ENCODE assay signal across 12 cellular contexts in genomic region chr2:20035961-20036666, GRCh38. TPM values are rescaled to one million over a fixed set of nuclear protein-coding genes. Genes with fewer than 3 reads are reported as not detected.
A peak's percentile ranks its signal among the peaks of the same experiment; 100 is the strongest.
DNase-seq lines count a peak whose midpoint lies in the region; ATAC-seq and TF ChIP-seq lines count a peak whose summit lies in the region.
"Had no signal": no experiment of that assay in that cellular context is flagged by ENCODE, and none has a peak within 500 bp of the region (broad histone marks: within the 10 kb centered on the region; RNA-seq: fewer than 3 reads in every experiment).

No MANE protein-coding gene starts in this region.

- H4K20me1 ChIP-seq in osteoblast (ENCODE audit: insufficient read depth, low read length) (peaks cover 43% of the 10 kb centered on the region), Karpas-422 (ENCODE audit: insufficient read depth, low read depth, low read length) (no peaks in the 10 kb centered on the region)

- H3K4me1 Mint-ChIP-seq in activated naive CD8-positive, alpha-beta T cell treated with anti-CD3 and anti-CD28 coated beads, Interleukin-2, amount 50 U/mL, for 24 hours, result peaks cover 6% of the 10 kb centered on the region

- peaks cover 53% of the 10 kb centered on the region for H3K36me3 Mint-ChIP-seq in activated naive CD8-positive, alpha-beta T cell treated with anti-CD3 and anti-CD28 coated beads, Interleukin-2, amount 50 U/mL, for 24 hours (ENCODE audit: low read depth)

- H3K4me3 Mint-ChIP-seq in activated naive CD8-positive, alpha-beta T cell treated with anti-CD3 and anti-CD28 coated beads, Interleukin-2, amount 50 U/mL, for 24 hours, result no peak overlapping the region

- H3K27ac Mint-ChIP-seq in activated naive CD8-positive, alpha-beta T cell treated with anti-CD3 and anti-CD28 coated beads, Interleukin-2, amount 50 U/mL, for 24 hours, result peak overlapping the region; percentile 46

- H3K27ac ChIP-seq in osteoblast (ENCODE audit: low read depth, low read length) (peak overlapping the region; percentile 24), Karpas-422 (ENCODE audit: low read length) (no peak overlapping the region)
- H3K27ac ChIP-seq: A549 had no signal

- H3K36me3 ChIP-seq in osteoblast (ENCODE audit: insufficient read depth, low read length) (peaks cover 96% of the 10 kb centered on the region), Karpas-422 (ENCODE audit: insufficient read depth, low read length) (peaks cover 65% of the 10 kb centered on the region)

- ATAC-seq in HG03565 (IDR thresholded peaks at IDR 0.05; ENCODE audit: unreplicated experiment), result peak; percentile 55
- no peak for ATAC-seq in activated naive CD8-positive, alpha-beta T cell treated with anti-CD3 and anti-CD28 coated beads, Interleukin-2, amount 50 U/mL, for 24 hours

- no peak for TF ChIP-seq POLR2A in erythroblast (IDR thresholded peaks at IDR 0.05; ENCODE audit: low read length)

- H3K4me3 ChIP-seq in osteoblast (ENCODE audit: insufficient read depth, low read length) (no peak overlapping the region), Karpas-422 (ENCODE audit: low read length) (no peak overlapping the region)
- H3K4me3 ChIP-seq: A549, upper lobe of left lung had no signal

- TF ChIP-seq CTCF in osteoblast (IDR thresholded peaks at IDR 0.05; ENCODE audit: extremely low read depth, low read depth, low read length), result no peak

- H3K4me2 ChIP-seq in osteoblast (ENCODE audit: insufficient read depth, low read length), result no peak overlapping the region
- no peak overlapping the region for H3K4me2 ChIP-seq in Karpas-422 (ENCODE audit: low read depth, low read length, poor library complexity, severe bottlenecking)
- H3K4me2 ChIP-seq: A549 had no signal

- H3K9ac ChIP-seq in Karpas-422 (ENCODE audit: low read length), result no peak overlapping the region

- peaks cover 78% of the 10 kb centered on the region for H3K79me2 ChIP-seq in osteoblast (ENCODE audit: insufficient read depth, low read length)
- peaks cover 33% of the 10 kb centered on the region for H3K79me2 ChIP-seq in Karpas-422 (ENCODE audit: low read length)

- H3K9me3 Mint-ChIP-seq in activated naive CD8-positive, alpha-beta T cell treated with anti-CD3 and anti-CD28 coated beads, Interleukin-2, amount 50 U/mL, for 24 hours, result no peaks in the 10 kb centered on the region

- H3K9me2 ChIP-seq in Karpas-422 (replicated peaks; ENCODE audit: insufficient read depth, low read length), result no peaks in the 10 kb centered on the region

- H3K27me3 Mint-ChIP-seq in activated naive CD8-positive, alpha-beta T cell treated with anti-CD3 and anti-CD28 coated beads, Interleukin-2, amount 50 U/mL, for 24 hours, result no peaks in the 10 kb centered on the region

- no peaks in the 10 kb centered on the region for H3K27me3 ChIP-seq in osteoblast (ENCODE audit: insufficient read depth, low read length)
- no peaks in the 10 kb centered on the region for H3K27me3 ChIP-seq in Karpas-422 (ENCODE audit: low read length)
- H3K27me3 ChIP-seq: upper lobe of left lung had no signal

- H3K9me3 ChIP-seq in osteoblast (ENCODE audit: low read depth, low read length), result no peaks in the 10 kb centered on the region
- no peaks in the 10 kb centered on the region for H3K9me3 ChIP-seq in Karpas-422 (ENCODE audit: low read length)
- H3K9me3 ChIP-seq: A549, upper lobe of left lung had no signal

- H3K4me1 ChIP-seq in osteoblast (ENCODE audit: insufficient read depth, low read length) (peaks cover 8% of the 10 kb centered on the region), Karpas-422 (ENCODE audit: low read length) (peaks cover 21% of the 10 kb centered on the region)

- no peak overlapping the region for H2AFZ ChIP-seq in osteoblast (ENCODE audit: low read length)
- H2AFZ ChIP-seq in Karpas-422 (ENCODE audit: low read length), result no peak overlapping the region

- peak; percentile 26 for DNase-seq in NOMO-1 treated with DMSO at 0.1 percent for 48 hours (lab: John Stamatoyannopoulos, UW; ENCODE audit: unreplicated experiment)
- DNase-seq in NOMO-1 treated with dmso at 0.1 percent for 144 hours (lab: John Stamatoyannopoulos, UW; ENCODE audit: unreplicated experiment), result no peak
- DNase-seq in activated naive CD8-positive, alpha-beta T cell treated with anti-CD3 and anti-CD28 coated beads, Interleukin-2, amount 50 U/mL, for 24 hours, result no peak
- no peak for DNase-seq in osteoblast (ENCODE audit: insufficient read length, low spot score, missing footprints)
- no peak for DNase-seq in Karpas-422
- no peak for DNase-seq in erythroblast (lab: John Stamatoyannopoulos, UW)
- no peak for DNase-seq in superior temporal gyrus (ENCODE audit: extremely low spot score)
- DNase-seq: NCI-H187; stimulated activated CD4-positive, alpha-beta T cell treated with anti-CD3 and anti-CD28 coated beads, Interleukin-4, amount 100 ng/mL, for 1 hour had no signal

RNA-seq across cellular contexts. Expression of gene LAPTM4A, which starts 15.3 kb away (rescaled TPM):
- total RNA-seq in osteoblast, result 249 and 275 TPM in 2 replicates
- total RNA-seq in Karpas-422 (2014; rRNA removed; shearing (Covaris generic); ENCODE audit: low replicate concordance), result 11.7 and 37.2 TPM in 2 replicates

RNA-seq across cellular contexts. Expression of gene MATN3, which starts 23.6 kb away (rescaled TPM):
- 1.4 and 2.4 TPM in 2 replicates for total RNA-seq in osteoblast
- not detected in 2 replicates for total RNA-seq in Karpas-422 (2014; rRNA removed; shearing (Covaris generic); ENCODE audit: low replicate concordance)

RNA-seq across cellular contexts. Expression of gene WDR35, which starts 46.2 kb away (rescaled TPM):
- 17.4 and 18.1 TPM in 2 replicates for total RNA-seq in osteoblast
- 8.3 and 15.9 TPM in 2 replicates for total RNA-seq in Karpas-422 (2014; rRNA removed; shearing (Covaris generic); ENCODE audit: low replicate concordance)
